In the genomic region with DNA sequence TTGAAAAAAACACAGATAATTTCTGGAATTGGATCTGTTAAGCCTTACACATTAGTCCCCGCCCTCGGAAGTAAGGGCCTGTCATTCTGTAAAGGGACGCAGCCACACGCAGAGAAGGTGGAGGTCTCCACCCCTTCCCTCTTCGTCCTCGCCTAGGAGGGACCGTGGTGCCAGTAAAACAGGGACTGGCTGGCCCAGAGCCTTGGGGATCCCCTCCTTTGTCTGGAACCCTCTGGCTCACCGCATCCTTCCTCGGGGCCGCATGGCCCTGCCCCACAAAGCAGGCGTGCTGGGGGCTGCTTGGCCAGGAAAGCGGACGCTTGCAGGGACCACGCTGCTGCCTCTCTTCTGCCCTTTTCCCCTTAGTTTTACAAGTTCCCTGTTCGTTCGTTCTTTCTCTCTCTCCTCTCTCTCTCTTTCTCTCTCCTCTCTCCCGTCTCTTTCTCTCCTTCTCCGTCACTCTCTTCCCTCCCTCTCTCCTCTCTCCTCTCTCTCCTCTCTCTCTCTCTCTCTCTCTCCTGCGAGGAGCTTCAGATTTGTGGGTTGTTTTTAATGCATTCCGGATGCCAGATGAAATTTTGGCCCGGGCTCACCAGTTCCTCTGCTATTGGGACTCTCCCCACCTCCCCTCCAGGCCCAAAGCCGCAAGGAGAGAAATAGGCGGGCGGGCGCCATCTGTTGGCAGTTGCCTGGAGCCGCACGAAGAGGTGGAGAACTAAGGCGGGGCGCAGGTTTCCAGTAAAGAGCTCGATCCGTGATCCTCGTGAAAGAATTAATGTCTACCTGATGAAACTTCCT, we compare ENCODE assay signal across 8 cellular contexts.
DNase-seq lines count a peak whose midpoint lies in the region; ATAC-seq and TF ChIP-seq lines count a peak whose summit lies in the region.

No MANE protein-coding gene starts in this region.

- no peaks in the 10 kb centered on the region for H3K27me3 Mint-ChIP-seq in central memory CD8-positive, alpha-beta T cell

- no peaks in the 10 kb centered on the region for H3K36me3 ChIP-seq in Loucy (ENCODE audit: insufficient read depth, low read length)

- H3K9me3 Mint-ChIP-seq in central memory CD8-positive, alpha-beta T cell = no peaks in the 10 kb centered on the region

- peaks cover 13% of the 10 kb centered on the region for H3K4me1 Mint-ChIP-seq in central memory CD8-positive, alpha-beta T cell

- H2AFZ ChIP-seq in Loucy (ENCODE audit: low read length) = peak overlapping the region; percentile 42; the same call in 1 of the 2 replicates

- peak; percentile 91 for TF ChIP-seq CTCF in Loucy (conservative IDR thresholded peaks at IDR 0.05; ENCODE audit: low read length)

- no peaks in the 10 kb centered on the region for H3F3A ChIP-seq in Loucy (ENCODE audit: low read depth)

- peak overlapping the region; percentile 88 for H3K27ac Mint-ChIP-seq in central memory CD8-positive, alpha-beta T cell (ENCODE audit: low read depth)

- H3K4me3 Mint-ChIP-seq in central memory CD8-positive, alpha-beta T cell = no peak overlapping the region

- H4K20me1 ChIP-seq in Loucy (ENCODE audit: insufficient read depth, low read length, poor library complexity, severe bottlenecking) = no peaks in the 10 kb centered on the region

- no peaks in the 10 kb centered on the region for H3K79me2 ChIP-seq in Loucy (ENCODE audit: insufficient read depth, low read length)

- H3K36me3 Mint-ChIP-seq in central memory CD8-positive, alpha-beta T cell (ENCODE audit: insufficient read depth) = peaks cover 10% of the 10 kb centered on the region

- DNase-seq in EL = peak; percentile 92
- peak; percentile 76 for DNase-seq in activated CD4-positive, CD25-positive, alpha-beta regulatory T cell treated with anti-CD3 and anti-CD28 coated beads, Interleukin-2, amount 50 U/mL, for 72 hours
- DNase-seq in central memory CD8-positive, alpha-beta T cell (ENCODE audit: low spot score in 2 of 2) = peak; percentile 15 to 29
- DNase-seq in kidney tubule cell (ENCODE audit: low spot score) = peak; percentile 82
- DNase-seq in stimulated activated CD4-positive, alpha-beta T cell treated with anti-CD3 and anti-CD28 coated beads, Interleukin-1b, Interleukin-23, amount 100 ng/mL, for 1 hour (ENCODE audit: low read depth in 2 of 2) = peak; percentile 6 to 57
- no peak for DNase-seq in DMS79 (lab: John Stamatoyannopoulos, UW)

- H3K27me3 ChIP-seq in Loucy (ENCODE audit: insufficient read depth, low read length, poor library complexity, severe bottlenecking) = no peaks in the 10 kb centered on the region

- H3K4me2 ChIP-seq in Loucy (ENCODE audit: low read depth, low read length, poor library complexity, severe bottlenecking) = no peak overlapping the region

- H3K4me1 ChIP-seq in Loucy (ENCODE audit: insufficient read depth, low read length, poor library complexity, severe bottlenecking) = no peaks in the 10 kb centered on the region

- H3K9me2 ChIP-seq in Loucy (replicated peaks; ENCODE audit: low read depth, low read length) = no peaks in the 10 kb centered on the region

- H3K9ac ChIP-seq in Loucy (ENCODE audit: low read depth, low read length, poor library complexity, severe bottlenecking) = no peak overlapping the region

- no peaks in the 10 kb centered on the region for H3K9me3 ChIP-seq in Loucy (ENCODE audit: insufficient read depth, low read depth, low read length)

- no peak overlapping the region for H3K4me3 ChIP-seq in Loucy (ENCODE audit: low read length, poor library complexity, severe bottlenecking)

- peak; percentile 95 for ATAC-seq in GM21825 (IDR thresholded peaks at IDR 0.05; ENCODE audit: unreplicated experiment)
- no peak for ATAC-seq in central memory CD8-positive, alpha-beta T cell (replicated peaks; ENCODE audit: extremely low read depth, poor library complexity, severe bottlenecking)
